In the genomic region with DNA sequence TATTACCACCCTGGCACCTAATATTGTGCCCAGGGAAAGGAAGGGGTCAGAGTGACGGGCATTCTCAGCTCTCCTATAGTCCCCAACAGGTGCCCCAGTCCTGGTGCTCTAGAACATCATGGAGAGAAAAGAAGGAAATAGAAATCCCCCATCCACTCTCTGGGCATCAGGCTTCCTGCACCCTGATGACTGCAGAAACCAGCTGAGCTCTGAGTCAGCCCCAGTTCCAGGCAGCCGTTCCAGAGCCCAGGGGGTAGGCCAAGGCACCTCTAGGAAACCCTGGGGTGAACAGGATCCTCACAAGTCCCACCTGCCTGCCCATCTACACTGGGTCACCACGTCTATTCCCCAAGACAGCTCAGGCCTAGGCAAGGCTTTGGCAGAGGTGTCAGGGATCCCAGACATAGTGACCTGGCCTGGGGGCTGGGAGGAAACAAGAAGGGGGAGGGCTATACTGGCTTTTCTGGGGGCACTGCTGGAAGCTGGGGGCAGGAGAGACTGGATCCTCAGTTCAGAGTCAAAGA, we compare ENCODE assay signal across 12 cellular contexts. TPM values are rescaled to one million over a fixed set of nuclear protein-coding genes. Genes with fewer than 3 reads are reported as not detected.
DNase-seq lines count a peak whose midpoint lies in the region; ATAC-seq and TF ChIP-seq lines count a peak whose summit lies in the region.
"Had no signal": no experiment of that assay in that cellular context is flagged by ENCODE, and none has a peak within 500 bp of the region (broad histone marks: within the 10 kb centered on the region; RNA-seq: fewer than 3 reads in every experiment).

No MANE protein-coding gene starts in this region.

- H3K4me1 Mint-ChIP-seq in endodermal cell: peaks cover 22% of the 10 kb centered on the region

- H3K27ac ChIP-seq in endodermal cell (ENCODE audit: low read depth, low read length): no peak overlapping the region
- H3K27ac ChIP-seq: BLaER1 had no signal

- no peak overlapping the region for H3K27ac Mint-ChIP-seq in endodermal cell

- ATAC-seq in mucosa of descending colon (peak; percentile 58), GM18517 (IDR thresholded peaks at IDR 0.05; ENCODE audit: unreplicated experiment) (no peak)

- intact Hi-C loops in mucosa of descending colon (cut with DNase I, micrococcal nuclease): no loop called here

- DNase-seq in AG20443 (ENCODE audit: low spot score) (peak; percentile 67), NCI-H226 (peak; percentile 55), endodermal cell (peak; percentile 35), mucosa of descending colon (no peak), OCI-M2 (lab: John Stamatoyannopoulos, UW; ENCODE audit: unreplicated experiment) (no peak), NCI-H748 (lab: John Stamatoyannopoulos, UW; ENCODE audit: unreplicated experiment) (no peak), NCI-H146 (lab: John Stamatoyannopoulos, UW) (no peak)
- DNase-seq: activated CD8-positive, alpha-beta memory T cell treated with anti-CD3 and anti-CD28 coated beads, Interleukin-2, amount 50 U/mL, for 48 hours; NCI-H1105 had no signal

- H3K36me3 Mint-ChIP-seq in endodermal cell (ENCODE audit: low read depth): no peaks in the 10 kb centered on the region

- no peak overlapping the region for H3K4me3 Mint-ChIP-seq in endodermal cell

- H3K4me3 ChIP-seq in endodermal cell (ENCODE audit: low read length): no peak overlapping the region
- H3K4me3 ChIP-seq in mucosa of descending colon: no peak overlapping the region
- H3K4me3 ChIP-seq: BLaER1 had no signal

- H3K9me3 Mint-ChIP-seq in endodermal cell: no peaks in the 10 kb centered on the region

- no peak overlapping the region for H3K9ac ChIP-seq in endodermal cell (ENCODE audit: extremely low read depth, low read length, poor library complexity, severe bottlenecking)
- H3K9ac ChIP-seq: BLaER1 had no signal

- H3K4me1 ChIP-seq in endodermal cell (ENCODE audit: control insufficient read depth, insufficient read depth, low read length) (peaks cover 6% of the 10 kb centered on the region), mucosa of descending colon (ENCODE audit: low read depth) (peaks cover 13% of the 10 kb centered on the region)
- H3K4me1 ChIP-seq: BLaER1 had no signal

- H3K9me3 ChIP-seq in endodermal cell (ENCODE audit: control insufficient read depth, low read length): no peaks in the 10 kb centered on the region
- H3K9me3 ChIP-seq in mucosa of descending colon: no peaks in the 10 kb centered on the region
- H3K9me3 ChIP-seq: BLaER1 had no signal

- H3K27me3 Mint-ChIP-seq in endodermal cell (ENCODE audit: insufficient read depth): peaks cover 5% of the 10 kb centered on the region

- 80 to 87% methylated on average over 1 to 3 of the region's 3 CpGs for WGBS in endodermal cell (ENCODE audit: insufficient coverage in 1 of 2, insufficient read length in 1 of 2), 2 experiments

- H3K27me3 ChIP-seq in endodermal cell (ENCODE audit: control insufficient read depth, insufficient read depth, low read length, poor library complexity, severe bottlenecking): no peaks in the 10 kb centered on the region
- H3K27me3 ChIP-seq: BLaER1 had no signal

- TF ChIP-seq CTCF in endodermal cell (conservative IDR thresholded peaks at IDR 0.05): no peak
- TF ChIP-seq CTCF in mucosa of descending colon (IDR thresholded peaks at IDR 0.05): no peak

- no peaks in the 10 kb centered on the region for H3K36me3 ChIP-seq in endodermal cell (ENCODE audit: control insufficient read depth, insufficient read depth, low read length)
- no peaks in the 10 kb centered on the region for H3K36me3 ChIP-seq in mucosa of descending colon (ENCODE audit: low read depth)
- H3K36me3 ChIP-seq: BLaER1 had no signal

RNA-seq across cellular contexts. Expression of a gene that starts 0.7 kb away (rescaled TPM):
- total RNA-seq in endodermal cell (not detected), mucosa of descending colon (1 to 10 TPM; 1.6 to 5.4 (median 4.6) TPM)
- polyA plus RNA-seq in endodermal cell (2013, experiment 1 of 2): not detected
- not detected for polyA plus RNA-seq in endodermal cell (2013, experiment 2 of 2)

RNA-seq across cellular contexts. Expression of a gene that starts 9.5 kb away (rescaled TPM):
- total RNA-seq in endodermal cell (10 to 100 TPM; 14.6 to 25.4 TPM), mucosa of descending colon (10 to 100 TPM in 1 of 3 donors, 1 to 10 TPM in 2; 9.5 to 10.7 (median 9.7) TPM)
- polyA plus RNA-seq in endodermal cell (2013, experiment 1 of 2): 14.0 TPM
- polyA plus RNA-seq in endodermal cell (2013, experiment 2 of 2): 10.8 TPM
- total RNA-seq: T-helper 2 cell treated with Interferon-gamma antibody and Interleukin-4, amounts not matched to agents 100 ng/mL and 5 ng/mL, for 36 hours had no signal

RNA-seq across cellular contexts. Expression of a gene that starts 19.0 kb away (rescaled TPM):
- total RNA-seq in endodermal cell: under 1 TPM; 0.07 to 0.13 TPM
- not detected for polyA plus RNA-seq in endodermal cell (2013, experiment 1 of 2)
- not detected for polyA plus RNA-seq in endodermal cell (2013, experiment 2 of 2)
- 1 to 10 TPM; 3.8 to 9.0 (median 8.1) TPM for total RNA-seq in mucosa of descending colon

RNA-seq across cellular contexts. Expression of a gene that starts 29.2 kb away (rescaled TPM):
- total RNA-seq in endodermal cell: 10 to 100 TPM; 62.9 to 95.7 TPM
- 114 TPM for polyA plus RNA-seq in endodermal cell (2013, experiment 1 of 2)
- 112 TPM for polyA plus RNA-seq in endodermal cell (2013, experiment 2 of 2)
- total RNA-seq in mucosa of descending colon: 10 to 100 TPM; 20.7 to 40.2 (median 29.4) TPM

RNA-seq across cellular contexts. Expression of a gene that starts 29.3 kb away (rescaled TPM):
- total RNA-seq in endodermal cell (10 to 100 TPM; 51.0 to 65.1 TPM), mucosa of descending colon (10 to 100 TPM; 56.7 to 79.7 (median 62.8) TPM)
- polyA plus RNA-seq in endodermal cell (2013, experiment 1 of 2): 61.7 TPM
- polyA plus RNA-seq in endodermal cell (2013, experiment 2 of 2): 50.8 TPM

Comparison
In these comparisons a context has a peak if more than half of its experiments do, and no peak if none do; other contexts are left out.
1. DNase-seq: peak in AG20443 (single experiment), NCI-H226 (single experiment) and endodermal cell (single experiment); none in mucosa of descending colon (0 of 3), OCI-M2 (single experiment), NCI-H748 (single experiment) and NCI-H146 (single experiment).
2. RNA of a gene that starts 19.0 kb away (total RNA-seq): 3.8 to 9.0 TPM in mucosa of descending colon; 0.07 to 0.13 TPM in endodermal cell; every median in the first group is over 4 times any median in the second.